Comparison of ENCODE assay signal across 8 cellular contexts in genomic region chr15:77910030-77910911, GRCh38.
DNase-seq lines count a peak whose midpoint lies in the region; TF ChIP-seq lines count a peak whose summit lies in the region.
"Not testable (repeated sequence)": the region's sequence is repeated elsewhere in the genome, so short reads cannot be mapped to it uniquely, and the experiment has no call there.

No MANE protein-coding gene starts in this region.

- not testable (repeated sequence) for H3K27ac ChIP-seq in sigmoid colon
- H3K27ac ChIP-seq in transverse colon = peak overlapping the region in 3 of 4 donors; percentile 52 to 72 (median 59)

- DNase-seq in MG63 = peak; percentile 74
- DNase-seq in SHP77 (lab: John Stamatoyannopoulos, UW) = peak; percentile 56 to 77
- peak; percentile 61 for DNase-seq in activated T-cell treated with anti-CD3 and anti-CD28 coated beads for 4 hours
- peak; percentile 64 for DNase-seq in effector CD4-positive, alpha-beta T cell
- peak; percentile 53 for DNase-seq in kidney epithelial cell (ENCODE audit: low read depth)
- DNase-seq in sigmoid colon = peak; percentile 82
- DNase-seq in transverse colon = peak; percentile 89

- intact Hi-C loops in sigmoid colon (cut with DNase I); transverse colon (cut with DNase I; ENCODE audit: low total_unique reads): not testable (repeated sequence)

- 14 to 18% methylated on average over 12 of the region's 12 CpGs for WGBS in sigmoid colon, 2 donors
- 20% methylated on average over 12 of the region's 12 CpGs; no CpG with 5 or more reads in 1 of the 2 donors for WGBS in transverse colon (ENCODE audit: low coverage in 1 of 2), 2 donors

- not testable (repeated sequence) for TF ChIP-seq EP300 in sigmoid colon (IDR thresholded peaks at IDR 0.05); transverse colon (IDR thresholded peaks at IDR 0.05; ENCODE audit: low read depth)

- H3K4me3 ChIP-seq in GM08714 (ENCODE audit: low read length) (peak overlapping the region; percentile 26; the same call in 1 of the 2 replicates), MG63 (peak overlapping the region; percentile 33), kidney epithelial cell (ENCODE audit: low read depth, low read length) (peak overlapping the region; percentile 28), sigmoid colon (peak overlapping the region in 3 of 4 donors; percentile 12 to 32 (median 29)), transverse colon (peak overlapping the region in 2 of 4 donors; percentile 26 to 40)

- not testable (repeated sequence) for H3K4me1 ChIP-seq in sigmoid colon, transverse colon

- in situ Hi-C loops in transverse colon (cut with MboI; ENCODE audit: low pct_ligation_motif_present in 1 of 4, low pct_unique_long_range_greater_than_20kb in 1 of 4, low sequenced_read_pairs in 3 of 4) = not testable (repeated sequence)

- TF ChIP-seq POLR2A in sigmoid colon (IDR thresholded peaks at IDR 0.05); transverse colon (IDR thresholded peaks at IDR 0.05): not testable (repeated sequence)

- H3K27me3 ChIP-seq in MG63; kidney epithelial cell (ENCODE audit: control insufficient read depth, insufficient read depth, low read length); sigmoid colon; transverse colon: not testable (repeated sequence)

- H3K36me3 ChIP-seq in MG63; kidney epithelial cell (ENCODE audit: control insufficient read depth, insufficient read depth, low read length); sigmoid colon; transverse colon: not testable (repeated sequence)

- not testable (repeated sequence) for H3K9me3 ChIP-seq in MG63, sigmoid colon, transverse colon

- TF ChIP-seq CTCF in kidney epithelial cell (IDR thresholded peaks at IDR 0.05; ENCODE audit: insufficient read depth, low read length, poor library complexity, severe bottlenecking) = peak; percentile 67
- TF ChIP-seq CTCF in sigmoid colon (IDR thresholded peaks at IDR 0.05) = peak; percentile 12 to 56 (median 22)
- TF ChIP-seq CTCF in transverse colon (IDR thresholded peaks at IDR 0.05) = peak; percentile 65 to 95 (median 78)

Comparison
In these comparisons a context has a peak if more than half of its experiments do, and no peak if none do; other contexts are left out.
1. CTCF ChIP-seq: peak in every context shown above with its lines; median percentile 78 in transverse colon; 67 in kidney epithelial cell; 22 in sigmoid colon.